19 cellular contexts compared by ENCODE assay signal in genomic region chr6:85469276-85470022, GRCh38. TPM values are rescaled to one million over a fixed set of nuclear protein-coding genes. Genes with fewer than 3 reads are reported as not detected.
DNase-seq lines count a peak whose midpoint lies in the region; ATAC-seq and TF ChIP-seq lines count a peak whose summit lies in the region.
"Had no signal": no experiment of that assay in that cellular context is flagged by ENCODE, and none has a peak within 500 bp of the region (broad histone marks: within the 10 kb centered on the region; RNA-seq: fewer than 3 reads in every experiment).

No MANE protein-coding gene starts in this region.

- peak overlapping the region in 1 of 11 experiments; percentile 32; a peak in 1 of 22 replicates for H3K27ac ChIP-seq in BLaER1 treated with 17β-estradiol and CSF1 and Interleukin-3, amounts not matched to agents 10 nM and 100 nM
- peak overlapping the region; percentile 23 for H3K27ac ChIP-seq in brain microvascular endothelial cell
- H3K27ac ChIP-seq: C4-2B, neutrophil, psoas muscle had no signal

- peaks cover 17 to 49% (median 36%) of the 10 kb centered on the region in 10 experiments for H3K4me1 ChIP-seq in BLaER1 treated with 17β-estradiol and CSF1 and Interleukin-3, amounts not matched to agents 10 nM and 100 nM
- no peaks in the 10 kb centered on the region for H3K4me1 ChIP-seq in mucosa of descending colon (ENCODE audit: low read depth)
- H3K4me1 ChIP-seq: HAP-1, psoas muscle had no signal

- ATAC-seq in mucosa of descending colon = no peak
- ATAC-seq: psoas muscle had no signal

- no peaks in the 10 kb centered on the region for H4K20me1 ChIP-seq in BLaER1 treated with 17β-estradiol and CSF1 and Interleukin-3, amounts not matched to agents 10 nM and 100 nM

- H3K4me2 ChIP-seq in BLaER1 treated with 17β-estradiol and CSF1 and Interleukin-3, amounts not matched to agents 10 nM and 100 nM = peak overlapping the region in 8 of 11 experiments; percentile 7 to 35 (median 22); a peak in 8 of 22 replicates

- H3K9ac ChIP-seq in BLaER1 treated with 17β-estradiol and CSF1 and Interleukin-3, amounts not matched to agents 10 nM and 100 nM = no peak overlapping the region

- H3K27me3 ChIP-seq in BLaER1 treated with 17β-estradiol and CSF1 and Interleukin-3, amounts not matched to agents 10 nM and 100 nM = no peaks in the 10 kb centered on the region
- H3K27me3 ChIP-seq in brain microvascular endothelial cell (replicated peaks) = no peaks in the 10 kb centered on the region

- H3K4me3 ChIP-seq in BLaER1 treated with 17β-estradiol and CSF1 and Interleukin-3, amounts not matched to agents 10 nM and 100 nM = no peak overlapping the region
- no peak overlapping the region for H3K4me3 ChIP-seq in brain microvascular endothelial cell (ENCODE audit: low read depth, low read length)
- H3K4me3 ChIP-seq in mucosa of descending colon = no peak overlapping the region
- H3K4me3 ChIP-seq: HAP-1, psoas muscle had no signal

- in situ Hi-C loops in brain microvascular endothelial cell (cut with HindIII; ENCODE audit: low pct_ligation_motif_present, low sequenced_read_pairs) = loop anchor here (10.0 kb wide), 1 partner anchor 115 kb away; no protein-coding TSS in a partner anchor

- H3K36me3 ChIP-seq in BLaER1 treated with 17β-estradiol and CSF1 and Interleukin-3, amounts not matched to agents 10 nM and 100 nM = peaks cover 0 to 15% (median 0%) of the 10 kb centered on the region in 11 experiments; a peak in 5 of 22 replicates
- peaks cover 23% of the 10 kb centered on the region for H3K36me3 ChIP-seq in brain microvascular endothelial cell (replicated peaks)
- no peaks in the 10 kb centered on the region for H3K36me3 ChIP-seq in mucosa of descending colon (ENCODE audit: low read depth)
- H3K36me3 ChIP-seq: HAP-1, neutrophil had no signal

- peak; percentile 52 for DNase-seq in HT1080 (ENCODE audit: low read depth)
- no peak for DNase-seq in brain microvascular endothelial cell
- peak; percentile 51 for DNase-seq in renal cortical epithelial cell (ENCODE audit: low read depth)
- DNase-seq in SHP77 (lab: John Stamatoyannopoulos, UW) = no peak
- DNase-seq in mucosa of descending colon = no peak
- no peak for DNase-seq in NCI-H2171 treated with DMSO at 0.1 percent for 48 hours (lab: John Stamatoyannopoulos, UW)
- DNase-seq: activated B cell treated with CpG ODN at 0.5 μM for 24 hours; activated naive CD4-positive, alpha-beta T cell treated with anti-CD3 and anti-CD28 coated beads, Interleukin-2, amount 50 U/mL, for 16 hours; amygdala; glutamatergic neuron; NCI-H524 treated with DMSO at 0.1 percent for 48 hours; psoas muscle; RPMI8226; substantia nigra; T-helper 9 cell had no signal

- intact Hi-C loops in mucosa of descending colon (cut with DNase I, micrococcal nuclease) = no loop called here

- no peak for TF ChIP-seq CTCF in brain microvascular endothelial cell (IDR thresholded peaks at IDR 0.05; ENCODE audit: low read depth, low read length, missing control alignments)
- no peak for TF ChIP-seq CTCF in mucosa of descending colon (IDR thresholded peaks at IDR 0.05)

- no peaks in the 10 kb centered on the region for H3K9me3 ChIP-seq in BLaER1 treated with 17β-estradiol and CSF1 and Interleukin-3, amounts not matched to agents 10 nM and 100 nM (replicated peaks in 1 of 11)
- no peaks in the 10 kb centered on the region for H3K9me3 ChIP-seq in mucosa of descending colon
- H3K9me3 ChIP-seq: HAP-1, neutrophil, psoas muscle had no signal

RNA-seq across cellular contexts. Expression of gene NT5E, which starts 19.6 kb away (rescaled TPM):
- 0.47 and 1.3 TPM in 2 replicates for total RNA-seq in HT1080 (2014; rRNA removed; shearing (Covaris generic))
- 0.26 and 0.29 TPM in 2 replicates for polyA plus RNA-seq in HT1080 (2015; cell fraction: cytosol; rRNA removed)
- 0.99 and 1.3 TPM in 2 replicates for polyA plus RNA-seq in HT1080 (2015; cell fraction: nucleus; rRNA removed)
- 39.3 and 164 TPM in 2 replicates for total RNA-seq in renal cortical epithelial cell
- 10 to 100 TPM; 29.0 to 75.8 (median 29.7) TPM for total RNA-seq in mucosa of descending colon

Comparison
In these comparisons a context has a peak if more than half of its experiments do, and no peak if none do; other contexts are left out.
1. DNase-seq: peak in HT1080 (single experiment) and renal cortical epithelial cell (single experiment); none in brain microvascular endothelial cell (single experiment), SHP77 (0 of 2), mucosa of descending colon (0 of 3) and NCI-H2171 treated with DMSO at 0.1 percent for 48 hours (single experiment).
2. RNA of gene NT5E, which starts 19.6 kb away (total RNA-seq): 39.3 to 164 TPM in renal cortical epithelial cell and 29.0 to 75.8 TPM in mucosa of descending colon; 0.47 to 1.3 TPM in HT1080; every median in the first group is over 10 times any median in the second.